In the genomic region with DNA sequence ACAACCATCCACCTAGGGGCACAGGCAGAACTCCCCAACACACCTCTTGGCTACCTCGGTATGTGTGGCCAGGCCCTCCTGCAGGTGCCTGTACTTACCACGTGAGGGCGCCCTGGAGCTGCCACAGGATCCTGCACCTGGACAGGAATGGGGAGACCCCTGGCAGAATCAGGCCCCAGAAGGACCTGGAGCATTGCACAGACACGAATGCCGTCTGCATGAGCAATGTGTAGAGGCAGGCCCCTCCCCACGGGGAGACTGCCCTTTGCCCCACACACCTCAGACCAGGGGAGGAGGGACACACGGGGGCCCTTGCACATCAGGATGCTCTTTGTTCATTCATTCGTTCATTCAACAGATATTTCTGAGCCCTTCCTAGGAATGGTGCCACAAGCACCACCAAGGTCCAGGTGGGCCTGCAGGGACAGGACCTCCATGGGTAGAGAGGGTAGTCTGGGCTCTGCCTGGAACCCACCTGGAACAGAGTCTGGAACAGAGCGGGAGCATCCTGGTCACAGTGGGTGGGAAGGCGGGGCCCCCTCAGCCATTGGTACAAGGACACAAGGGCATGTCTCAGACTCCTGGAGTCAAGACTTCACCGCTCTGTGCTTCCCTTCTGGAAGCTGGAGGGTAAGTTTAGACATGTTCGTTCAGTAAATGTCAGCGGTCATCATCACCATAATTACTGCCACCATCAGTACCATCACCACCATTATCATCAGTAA, we compare ENCODE assay signal across 8 cellular contexts. TPM values are rescaled to one million over a fixed set of nuclear protein-coding genes. Genes with fewer than 3 reads are reported as not detected.
DNase-seq lines count a peak whose midpoint lies in the region; ATAC-seq and TF ChIP-seq lines count a peak whose summit lies in the region.

No MANE protein-coding gene starts in this region.

- H3K9ac ChIP-seq in liver (ENCODE audit: low read depth in 1 of 2, low read length in 2 of 2), result no peak overlapping the region

- H3K9me3 ChIP-seq in liver (ENCODE audit: control insufficient read depth in 4 of 4, low read length in 3 of 4), result no peaks in the 10 kb centered on the region

- H3K4me3 Mint-ChIP-seq in stimulated activated effector memory CD8-positive, alpha-beta T cell treated with anti-CD3 and anti-CD28 coated beads, Interleukin-12 subunit alpha, Interleukin-12 subunit beta, amount 100 ng/mL, for 72 hours, result no peak overlapping the region

- TF ChIP-seq CTCF in HFF-Myc (IDR thresholded peaks at IDR 0.05; ENCODE audit: low read depth, low read length, missing control alignments) (peak; percentile 86), brain microvascular endothelial cell (IDR thresholded peaks at IDR 0.05; ENCODE audit: low read depth, low read length, missing control alignments) (peak; percentile 95), liver (IDR thresholded peaks at IDR 0.05; ENCODE audit: low read depth, low read length, missing input control) (peak; percentile 74)

- H3K27ac Mint-ChIP-seq in stimulated activated effector memory CD8-positive, alpha-beta T cell treated with anti-CD3 and anti-CD28 coated beads, Interleukin-12 subunit alpha, Interleukin-12 subunit beta, amount 100 ng/mL, for 72 hours, result no peak overlapping the region

- peak; percentile 44 for ATAC-seq in stimulated activated effector memory CD8-positive, alpha-beta T cell treated with anti-CD3 and anti-CD28 coated beads, Interleukin-12 subunit alpha, Interleukin-12 subunit beta, amount 100 ng/mL, for 72 hours

- H3K9me3 Mint-ChIP-seq in stimulated activated effector memory CD8-positive, alpha-beta T cell treated with anti-CD3 and anti-CD28 coated beads, Interleukin-12 subunit alpha, Interleukin-12 subunit beta, amount 100 ng/mL, for 72 hours, result no peaks in the 10 kb centered on the region

- peak in 1 of 2 donors; percentile 80 for TF ChIP-seq RAD21 in liver (IDR thresholded peaks at IDR 0.05)

- H3K27ac ChIP-seq in brain microvascular endothelial cell, result no peak overlapping the region
- H3K27ac ChIP-seq in liver (ENCODE audit: low read depth in 1 of 2, low read length in 2 of 2), result no peak overlapping the region

- H3K36me3 ChIP-seq in brain microvascular endothelial cell (replicated peaks) (no peaks in the 10 kb centered on the region), liver (ENCODE audit: control insufficient read depth in 4 of 4, insufficient read depth in 3 of 4, low read depth in 1 of 4, low read length in 3 of 4) (no peaks in the 10 kb centered on the region)

- in situ Hi-C loops in brain microvascular endothelial cell (cut with HindIII; ENCODE audit: low pct_ligation_motif_present, low sequenced_read_pairs), result no loop called here

- DNase-seq in COLO668 (lab: John Stamatoyannopoulos, UW; ENCODE audit: unreplicated experiment) (peak; percentile 55), HFF-Myc (ENCODE audit: extremely low read depth, low read depth) (no peak), T-helper 2 cell (peak; percentile 13 to 37 (median 32)), brain microvascular endothelial cell (peak; percentile 25), Ammon's horn (ENCODE audit: low spot score) (no peak), NOMO-1 (lab: John Stamatoyannopoulos, UW; ENCODE audit: unreplicated experiment in 2 of 2) (no peak)
- peak; percentile 48 to 76 for DNase-seq in stimulated activated effector memory CD8-positive, alpha-beta T cell treated with anti-CD3 and anti-CD28 coated beads, Interleukin-12 subunit alpha, Interleukin-12 subunit beta, amount 100 ng/mL, for 72 hours (ENCODE audit: low spot score in 2 of 2)

- no peak overlapping the region for H3K4me3 ChIP-seq in HFF-Myc (replicated peaks; ENCODE audit: low read depth, low read length)
- H3K4me3 ChIP-seq in brain microvascular endothelial cell (ENCODE audit: low read depth, low read length), result no peak overlapping the region
- no peak overlapping the region for H3K4me3 ChIP-seq in liver (ENCODE audit: low read depth in 1 of 3, low read length in 3 of 3)

- H3K4me1 ChIP-seq in liver (ENCODE audit: control insufficient read depth in 4 of 4, insufficient read depth in 4 of 4, low read length in 3 of 4), result peaks cover 0 to 8% (median 4%) of the 10 kb centered on the region in 4 donors

- H3K27me3 ChIP-seq in brain microvascular endothelial cell (replicated peaks), result peaks cover 26% of the 10 kb centered on the region
- peaks cover 0 to 8% (median 4%) of the 10 kb centered on the region in 4 donors for H3K27me3 ChIP-seq in liver (ENCODE audit: control insufficient read depth in 4 of 4, insufficient read depth in 4 of 4, low read length in 3 of 4)

- H3K36me3 Mint-ChIP-seq in stimulated activated effector memory CD8-positive, alpha-beta T cell treated with anti-CD3 and anti-CD28 coated beads, Interleukin-12 subunit alpha, Interleukin-12 subunit beta, amount 100 ng/mL, for 72 hours, result no peaks in the 10 kb centered on the region

- H3K4me1 Mint-ChIP-seq in stimulated activated effector memory CD8-positive, alpha-beta T cell treated with anti-CD3 and anti-CD28 coated beads, Interleukin-12 subunit alpha, Interleukin-12 subunit beta, amount 100 ng/mL, for 72 hours, result peaks cover 21% of the 10 kb centered on the region

- WGBS in liver, result 46% methylated on average over 13 of the region's 13 CpGs

TF ChIP-seq in liver, 16 proteins besides CTCF, POLR2A, EP300 and RAD21:
- TF ChIP-seq HNF4G (IDR thresholded peaks at IDR 0.05) (no peak), HNF4A (conservative IDR thresholded peaks at IDR 0.05) (no peak), EGR1 (IDR thresholded peaks at IDR 0.05; ENCODE audit: low read depth in 2 of 2) (no peak), FOXA2 (IDR thresholded peaks at IDR 0.05) (no peak), YY1 (IDR thresholded peaks at IDR 0.05) (no peak), TAF1 (conservative IDR thresholded peaks at IDR 0.05) (no peak)
- TF ChIP-seq, protein P1, sequence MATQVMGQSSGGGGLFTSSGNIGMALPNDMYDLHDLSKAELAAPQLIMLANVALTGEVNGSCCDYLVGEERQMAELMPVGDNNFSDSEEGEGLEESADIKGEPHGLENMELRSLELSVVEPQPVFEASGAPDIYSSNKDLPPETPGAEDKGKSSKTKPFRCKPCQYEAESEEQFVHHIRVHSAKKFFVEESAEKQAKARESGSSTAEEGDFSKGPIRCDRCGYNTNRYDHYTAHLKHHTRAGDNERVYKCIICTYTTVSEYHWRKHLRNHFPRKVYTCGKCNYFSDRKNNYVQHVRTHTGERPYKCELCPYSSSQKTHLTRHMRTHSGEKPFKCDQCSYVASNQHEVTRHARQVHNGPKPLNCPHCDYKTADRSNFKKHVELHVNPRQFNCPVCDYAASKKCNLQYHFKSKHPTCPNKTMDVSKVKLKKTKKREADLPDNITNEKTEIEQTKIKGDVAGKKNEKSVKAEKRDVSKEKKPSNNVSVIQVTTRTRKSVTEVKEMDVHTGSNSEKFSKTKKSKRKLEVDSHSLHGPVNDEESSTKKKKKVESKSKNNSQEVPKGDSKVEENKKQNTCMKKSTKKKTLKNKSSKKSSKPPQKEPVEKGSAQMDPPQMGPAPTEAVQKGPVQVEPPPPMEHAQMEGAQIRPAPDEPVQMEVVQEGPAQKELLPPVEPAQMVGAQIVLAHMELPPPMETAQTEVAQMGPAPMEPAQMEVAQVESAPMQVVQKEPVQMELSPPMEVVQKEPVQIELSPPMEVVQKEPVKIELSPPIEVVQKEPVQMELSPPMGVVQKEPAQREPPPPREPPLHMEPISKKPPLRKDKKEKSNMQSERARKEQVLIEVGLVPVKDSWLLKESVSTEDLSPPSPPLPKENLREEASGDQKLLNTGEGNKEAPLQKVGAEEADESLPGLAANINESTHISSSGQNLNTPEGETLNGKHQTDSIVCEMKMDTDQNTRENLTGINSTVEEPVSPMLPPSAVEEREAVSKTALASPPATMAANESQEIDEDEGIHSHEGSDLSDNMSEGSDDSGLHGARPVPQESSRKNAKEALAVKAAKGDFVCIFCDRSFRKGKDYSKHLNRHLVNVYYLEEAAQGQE (IDR thresholded peaks at IDR 0.05), result no peak
- TF ChIP-seq, protein P2, sequence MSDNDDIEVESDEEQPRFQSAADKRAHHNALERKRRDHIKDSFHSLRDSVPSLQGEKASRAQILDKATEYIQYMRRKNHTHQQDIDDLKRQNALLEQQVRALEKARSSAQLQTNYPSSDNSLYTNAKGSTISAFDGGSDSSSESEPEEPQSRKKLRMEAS (IDR thresholded peaks at IDR 0.05), result no peak
TF ChIP-seq in liver: peak in this region for 0.

RNA-seq across cellular contexts. Expression of a gene that starts 32.3 kb away (rescaled TPM):
- total RNA-seq in liver, result 10 to 100 TPM; 13.7 to 19.5 TPM
- polyA plus RNA-seq in liver, result 10 to 100 TPM in 1 of 2 donors, 1 to 10 TPM in 1; 6.8 to 16.2 TPM

RNA-seq across cellular contexts. Expression of a gene that starts 52.1 kb away (rescaled TPM):
- total RNA-seq in liver, result under 1 TPM in 1 of 2 donors, not detected in 1; 0.23 TPM
- not detected for polyA plus RNA-seq in liver

Comparison
In these comparisons a context has a peak if more than half of its experiments do, and no peak if none do; other contexts are left out.
1. DNase-seq: peak in COLO668 (single experiment), T-helper 2 cell (5 of 5), brain microvascular endothelial cell (single experiment) and stimulated activated effector memory CD8-positive, alpha-beta T cell treated with anti-CD3 and anti-CD28 coated beads, Interleukin-12 subunit alpha, Interleukin-12 subunit beta, amount 100 ng/mL, for 72 hours (2 of 2); none in HFF-Myc (single experiment), Ammon's horn (single experiment) and NOMO-1 (0 of 2).
2. Peak in every context shown above with its lines, with median percentiles within 50 percentile points of each other: CTCF ChIP-seq.